Comparison of ENCODE assay signal across 19 cellular contexts in genomic region chr13:37914781-37915391, GRCh38. TPM values are rescaled to one million over a fixed set of nuclear protein-coding genes. Genes with fewer than 3 reads are reported as not detected.
DNase-seq lines count a peak whose midpoint lies in the region; FAIRE-seq and TF ChIP-seq lines count a peak whose summit lies in the region.
"Had no signal": no experiment of that assay in that cellular context is flagged by ENCODE, and none has a peak within 500 bp of the region (broad histone marks: within the 10 kb centered on the region; RNA-seq: fewer than 3 reads in every experiment).

No MANE protein-coding gene starts in this region.

- no peak for TF ChIP-seq RAD21 in H1 (IDR thresholded peaks at IDR 0.05 in 1 of 2, conservative IDR thresholded peaks at IDR 0.05 in 1 of 2; ENCODE audit: low read depth in 2 of 2, low read length in 2 of 2)

- H3K18ac ChIP-seq in H1 (ENCODE audit: extremely low read depth, low read length) = no peak overlapping the region

- no peak overlapping the region for H2BK15ac ChIP-seq in H1 (ENCODE audit: low read length)

- TF ChIP-seq POLR2A in H1 (IDR thresholded peaks at IDR 0.05; ENCODE audit: control extremely low read depth in 1 of 2, low read depth in 2 of 2, low read length in 2 of 2) = peak; percentile 57 to 63

- no peak overlapping the region for H3K4me3 Mint-ChIP-seq in activated T-helper 1 cell treated with anti-CD3 and anti-CD28 coated beads, Interleukin-12 subunit alpha, Interleukin-12 subunit beta, Interleukin-2, Interleukin-4 antibody, amounts not matched to agents 30 ng/mL and 10 ng/mL and 1 ng/mL, durations not matched to agents 14 hours and 24 hours and 36 hours
- H3K4me3 Mint-ChIP-seq: naive B cell had no signal

- peak overlapping the region; percentile 4; the same call in 1 of the 2 replicates for H2BK5ac ChIP-seq in H1 (ENCODE audit: low read depth, low read length)

- peak overlapping the region; percentile 76 for H4K5ac ChIP-seq in H1 (ENCODE audit: insufficient read length, low read depth, low read length)

- TF ChIP-seq EP300 in H1 (IDR thresholded peaks at IDR 0.05; ENCODE audit: borderline replicate concordance in 1 of 2, low read depth in 2 of 2, low read length in 2 of 2) = peak in 1 of 2 experiments; percentile 16; a peak in 1 of 3 replicates

- H2AFZ ChIP-seq in H1 (ENCODE audit: low read length) = no peak overlapping the region

- FAIRE-seq in H1 (lab: Jason Lieb, UNC) (peak; percentile 92), GM19239 (lab: Jason Lieb, UNC) (no peak)
- FAIRE-seq: GM12891 had no signal

- CTCF ChIA-PET in H1 (lab: Charles Lee; ENCODE audit: partially characterized antibody) = interaction anchor here (0.7 kb wide), 1 partner anchor 45 kb away, joined by 3 read pairs; the partner anchor contains the start of gene TRPC4

- no peaks in the 10 kb centered on the region for H3K79me1 ChIP-seq in H1 (ENCODE audit: low read depth, low read length)

- H3K23ac ChIP-seq in H1 (ENCODE audit: insufficient read length) = no peak overlapping the region

- peaks cover 0 to 46% of the 10 kb centered on the region in 2 experiments; a peak in 2 of 4 replicates for H3K79me2 ChIP-seq in H1 (ENCODE audit: control insufficient read depth in 1 of 2, insufficient read depth in 2 of 2, low read length in 2 of 2)

- DNase-seq in EH (ENCODE audit: low read depth) (peak; percentile 17), LHCN-M2 (ENCODE audit: low read depth) (peak; percentile 38), H1 (ENCODE audit: low read depth in 1 of 2, low spot score in 2 of 2) (peak in 1 of 2 experiments; percentile 53), kidney tubule cell (ENCODE audit: low spot score) (peak; percentile 30), GM19239 (ENCODE audit: insufficient read length, low spot score) (no peak)
- no peak for DNase-seq in effector CD4-positive, alpha-beta T cell
- DNase-seq in stimulated activated CD4-positive, alpha-beta T cell treated with anti-CD3 and anti-CD28 coated beads, Interleukin-4, amount 100 ng/mL, for 24 hours = no peak
- DNase-seq in activated T-helper 1 cell treated with anti-CD3 and anti-CD28 coated beads, Interleukin-12 subunit alpha, Interleukin-12 subunit beta, Interleukin-2, Interleukin-4 antibody, amounts not matched to agents 30 ng/mL and 10 ng/mL and 1 ng/mL, durations not matched to agents 14 hours and 24 hours and 36 hours (ENCODE audit: low spot score) = no peak
- DNase-seq: activated CD4-positive, alpha-beta T cell treated with anti-CD3 and anti-CD28 coated beads, Interleukin-2, amount 50 U/mL, for 4 hours; activated T-cell treated with anti-CD3 and anti-CD28 coated beads, Interleukin-2, amount 50 U/mL, for 1 hour; lower lobe of right lung; naive B cell; NCI-H2081; stimulated activated CD4-positive, alpha-beta T cell treated with anti-CD3 and anti-CD28 coated beads, Interleukin-12 subunit alpha, Interleukin-12 subunit beta, amount 100 ng/mL, for 4 hours; stimulated activated naive CD4-positive, alpha-beta T cell treated with Interleukin-2 at 50 U/mL for 16 hours had no signal

- no peaks in the 10 kb centered on the region for H3K9me3 ChIP-seq in H1 (ENCODE audit: insufficient read depth in 2 of 2, low read depth in 1 of 2, low read length in 1 of 2)
- H3K9me3 ChIP-seq: lower lobe of right lung, prostate gland had no signal

- no peak overlapping the region for H4K8ac ChIP-seq in H1 (ENCODE audit: extremely low read depth, insufficient read depth, low read length)

- H3K36me3 ChIP-seq in H1 (ENCODE audit: control insufficient read depth in 2 of 4, insufficient read depth in 4 of 4, low read length in 3 of 4) = no peaks in the 10 kb centered on the region; a peak in 2 of 8 replicates
- H3K36me3 ChIP-seq: lower lobe of right lung, prostate gland had no signal

- no peak overlapping the region for H2BK20ac ChIP-seq in H1 (ENCODE audit: low read length)

- peak overlapping the region; percentile 29 to 80 (median 62); a peak in 7 of 8 replicates for H3K4me3 ChIP-seq in H1 (ENCODE audit: extremely low read depth in 1 of 4, insufficient read depth in 2 of 4, low read depth in 3 of 4, low read length in 4 of 4)
- H3K4me3 ChIP-seq: lower lobe of right lung, prostate gland had no signal

- POLR2A ChIA-PET in H1 (lab: Charles Lee; ENCODE audit: partially characterized antibody) = no interaction called here

- intact Hi-C loops in activated T-helper 1 cell treated with anti-CD3 and anti-CD28 coated beads, Interleukin-12 subunit alpha, Interleukin-12 subunit beta, Interleukin-2, Interleukin-4 antibody, amounts not matched to agents 30 ng/mL and 10 ng/mL and 1 ng/mL, durations not matched to agents 14 hours and 24 hours and 36 hours (cut with micrococcal nuclease) = no loop called here

- no peaks in the 10 kb centered on the region for H3K36me3 Mint-ChIP-seq in activated T-helper 1 cell treated with anti-CD3 and anti-CD28 coated beads, Interleukin-12 subunit alpha, Interleukin-12 subunit beta, Interleukin-2, Interleukin-4 antibody, amounts not matched to agents 30 ng/mL and 10 ng/mL and 1 ng/mL, durations not matched to agents 14 hours and 24 hours and 36 hours (ENCODE audit: low read depth)
- H3K36me3 Mint-ChIP-seq: activated naive CD4-positive, alpha-beta T cell treated with anti-CD3 and anti-CD28 coated beads, Interleukin-2, amount 50 U/mL, for 72 hours; naive B cell had no signal

- H3K27ac ChIP-seq in H1 (ENCODE audit: low read depth, low read length) = peak overlapping the region; percentile 43; the same call in 1 of the 2 replicates
- H3K27ac ChIP-seq: lower lobe of right lung, prostate gland had no signal

- peak overlapping the region; percentile 87 for H3K4ac ChIP-seq in H1 (replicated peaks; ENCODE audit: insufficient read length, low read depth, low read length)

- peak overlapping the region; percentile 49 to 65 for H3K4me2 ChIP-seq in H1 (ENCODE audit: insufficient read depth in 1 of 2, low read depth in 2 of 2, low read length in 2 of 2)

- WGBS in H1 (ENCODE audit: extremely low coverage in 1 of 2, insufficient coverage in 1 of 2, insufficient read length in 1 of 2, insufficient replicate concordance in 2 of 2, low coverage in 1 of 2, low lambda C conversion rate in 2 of 2, missing lambda C conversion rate in 1 of 2), 2 experiments = 5% methylated on average over 2 of the region's 2 CpGs; no CpG with 5 or more reads in 1 of the 2 experiments

- H2BK12ac ChIP-seq in H1 (ENCODE audit: low read depth, low read length) = no peak overlapping the region

- H3K9me3 Mint-ChIP-seq in activated T-helper 1 cell treated with anti-CD3 and anti-CD28 coated beads, Interleukin-12 subunit alpha, Interleukin-12 subunit beta, Interleukin-2, Interleukin-4 antibody, amounts not matched to agents 30 ng/mL and 10 ng/mL and 1 ng/mL, durations not matched to agents 14 hours and 24 hours and 36 hours = peaks cover 3% of the 10 kb centered on the region

- H3K4me1 ChIP-seq in H1 (replicated peaks in 1 of 4; ENCODE audit: control insufficient read depth in 3 of 4, insufficient read depth in 4 of 4, low read length in 3 of 4) = peaks cover 5 to 26% (median 11%) of the 10 kb centered on the region in 4 experiments; a peak in 6 of 7 replicates
- H3K4me1 ChIP-seq: lower lobe of right lung, prostate gland had no signal

- peak overlapping the region in 3 of 4 experiments; percentile 2 to 36 (median 27); a peak in 4 of 7 replicates for H3K9ac ChIP-seq in H1 (replicated peaks in 1 of 4; ENCODE audit: extremely low read depth in 1 of 4, low read depth in 3 of 4, low read length in 3 of 4)

- H3K14ac ChIP-seq in H1 (ENCODE audit: insufficient read length) = no peak overlapping the region

- no peak overlapping the region for H3K27ac Mint-ChIP-seq in activated T-helper 1 cell treated with anti-CD3 and anti-CD28 coated beads, Interleukin-12 subunit alpha, Interleukin-12 subunit beta, Interleukin-2, Interleukin-4 antibody, amounts not matched to agents 30 ng/mL and 10 ng/mL and 1 ng/mL, durations not matched to agents 14 hours and 24 hours and 36 hours
- H3K27ac Mint-ChIP-seq: activated naive CD4-positive, alpha-beta T cell treated with anti-CD3 and anti-CD28 coated beads, Interleukin-2, amount 50 U/mL, for 72 hours; naive B cell had no signal

- H2BK120ac ChIP-seq in H1 (replicated peaks; ENCODE audit: low read depth, low read length) = peak overlapping the region; percentile 80

- H3K4me1 Mint-ChIP-seq in activated T-helper 1 cell treated with anti-CD3 and anti-CD28 coated beads, Interleukin-12 subunit alpha, Interleukin-12 subunit beta, Interleukin-2, Interleukin-4 antibody, amounts not matched to agents 30 ng/mL and 10 ng/mL and 1 ng/mL, durations not matched to agents 14 hours and 24 hours and 36 hours (ENCODE audit: low read depth) = no peaks in the 10 kb centered on the region
- H3K4me1 Mint-ChIP-seq: naive B cell had no signal

- no peaks in the 10 kb centered on the region for H3K27me3 ChIP-seq in H1 (replicated peaks in 1 of 4; ENCODE audit: control insufficient read depth in 3 of 4, extremely low read depth in 1 of 4, insufficient read depth in 3 of 4, low read length in 3 of 4)

- H3K27me3 Mint-ChIP-seq in activated T-helper 1 cell treated with anti-CD3 and anti-CD28 coated beads, Interleukin-12 subunit alpha, Interleukin-12 subunit beta, Interleukin-2, Interleukin-4 antibody, amounts not matched to agents 30 ng/mL and 10 ng/mL and 1 ng/mL, durations not matched to agents 14 hours and 24 hours and 36 hours (ENCODE audit: insufficient read depth) = no peaks in the 10 kb centered on the region

- no peak overlapping the region for H2AK5ac ChIP-seq in H1 (ENCODE audit: low read depth, low read length)

- H3K23me2 ChIP-seq in H1 (ENCODE audit: low read depth, low read length) = no peaks in the 10 kb centered on the region

- H4K20me1 ChIP-seq in H1 (replicated peaks in 1 of 2; ENCODE audit: control insufficient read depth in 1 of 2, insufficient read depth in 2 of 2, low read length in 2 of 2) = no peaks in the 10 kb centered on the region

- TF ChIP-seq CTCF in H1 (IDR thresholded peaks at IDR 0.05; ENCODE audit: control extremely low read depth in 1 of 3, insufficient read depth in 1 of 3, low read depth in 1 of 3, low read length in 3 of 3) = no peak

- H4K91ac ChIP-seq in H1 (replicated peaks; ENCODE audit: insufficient read length, low read length) = peak overlapping the region; percentile 75

- peak overlapping the region; percentile 34 for H3K56ac ChIP-seq in H1 (replicated peaks; ENCODE audit: insufficient read length, low read depth, low read length)

RNA-seq across cellular contexts. Expression of gene TRPC4, which starts 45.3 kb away (rescaled TPM):
- total RNA-seq in LHCN-M2 (2014; rRNA removed) = 0.26 and 1.1 TPM in 2 replicates
- 0.69 TPM for polyA plus RNA-seq in LHCN-M2 (2012)
- 14.3 and 14.7 TPM in 2 replicates for total RNA-seq in H1 (2021; fragmentation: NEBNext Ultra II Directional; extraction: Animal tissue kit (Norgen Biotek cat#: 25700))
- polyA plus RNA-seq in H1 (2011; rRNA removed) = 9.3 and 12.3 TPM in 2 replicates
- 16.3 TPM for polyA plus RNA-seq in H1 (2011; cell fraction: cytosol; rRNA removed)
- 12.8 TPM for polyA plus RNA-seq in H1 (2011; cell fraction: nucleus; rRNA removed)
- polyA plus RNA-seq in H1 (2012, experiment 1 of 2) = 17.6 to 29.4 TPM (median 19.9 TPM) in 4 replicates
- polyA plus RNA-seq in H1 (2012, experiment 2 of 2) = 1.9 TPM
- polyA plus RNA-seq in H1 (2013, experiment 1 of 2) = 9.4 TPM
- polyA plus RNA-seq in H1 (2013, experiment 2 of 2) = 9.8 TPM
- polyA minus RNA-seq in H1 (2011; rRNA and poly(A)+ RNA removed) = 56.5 and 66.7 TPM in 2 replicates
- polyA minus RNA-seq in H1 (2011; cell fraction: cytosol; rRNA and poly(A)+ RNA removed) = 25.3 TPM
- 82.9 TPM for polyA minus RNA-seq in H1 (2011; cell fraction: nucleus; rRNA and poly(A)+ RNA removed)
- not detected in 2 replicates for total RNA-seq in activated T-helper 1 cell treated with anti-CD3 and anti-CD28 coated beads, Interleukin-12 subunit alpha, Interleukin-12 subunit beta, Interleukin-2, Interleukin-4 antibody, amounts not matched to agents 30 ng/mL and 10 ng/mL and 1 ng/mL, durations not matched to agents 14 hours and 24 hours and 36 hours
- total RNA-seq: activated naive CD4-positive, alpha-beta T cell treated with anti-CD3 and anti-CD28 coated beads, Interleukin-2, amount 50 U/mL, for 72 hours; G401 had no signal

Comparison
In these comparisons a context has a peak if more than half of its experiments do, and no peak if none do; other contexts are left out.
1. DNase-seq: peak in EH (single experiment), LHCN-M2 (single experiment) and kidney tubule cell (single experiment); none in effector CD4-positive, alpha-beta T cell (single experiment), stimulated activated CD4-positive, alpha-beta T cell treated with anti-CD3 and anti-CD28 coated beads, Interleukin-4, amount 100 ng/mL, for 24 hours (single experiment), activated T-helper 1 cell treated with anti-CD3 and anti-CD28 coated beads, Interleukin-12 subunit alpha, Interleukin-12 subunit beta, Interleukin-2, Interleukin-4 antibody, amounts not matched to agents 30 ng/mL and 10 ng/mL and 1 ng/mL, durations not matched to agents 14 hours and 24 hours and 36 hours (single experiment) and GM19239 (single experiment).